In genomic region chr12:110863161-110863560, GRCh38 we compare ENCODE assay signal across 1 cellular context.
TF ChIP-seq lines count a peak whose summit lies in the region.

No MANE protein-coding gene starts in this region.

TF ChIP-seq in H1, 55 proteins besides CTCF, POLR2A, EP300 and RAD21 (continued from another document):
- TF ChIP-seq CTBP2 (IDR thresholded peaks at IDR 0.05; ENCODE audit: borderline replicate concordance, insufficient read depth, insufficient read length, low read length) (no peak), KDM5A (IDR thresholded peaks at IDR 0.05; ENCODE audit: low read length) (no peak), EZH2 (IDR thresholded peaks at IDR 0.05; ENCODE audit: low read depth, low read length, severe bottlenecking) (no peak), SP4 (IDR thresholded peaks at IDR 0.05; ENCODE audit: low read length) (no peak), KDM4A (IDR thresholded peaks at IDR 0.05; ENCODE audit: low read depth, low read length, severe bottlenecking) (no peak), CHD7 (IDR thresholded peaks at IDR 0.05; ENCODE audit: insufficient replicate concordance, low read length) (no peak), GABPA (IDR thresholded peaks at IDR 0.05; ENCODE audit: borderline replicate concordance, insufficient read depth, low read length) (no peak), SRF (IDR thresholded peaks at IDR 0.05; ENCODE audit: low read depth, low read length) (no peak), EGR1 (IDR thresholded peaks at IDR 0.05; ENCODE audit: borderline replicate concordance, low read depth, low read length) (no peak), POU5F1 (IDR thresholded peaks at IDR 0.05; ENCODE audit: low read depth, low read length) (no peak), GTF2F1 (IDR thresholded peaks at IDR 0.05; ENCODE audit: borderline replicate concordance, low read depth, low read length) (no peak), TEAD4 (IDR thresholded peaks at IDR 0.05; ENCODE audit: low read depth, low read length) (no peak)
- TF ChIP-seq, protein P1, sequence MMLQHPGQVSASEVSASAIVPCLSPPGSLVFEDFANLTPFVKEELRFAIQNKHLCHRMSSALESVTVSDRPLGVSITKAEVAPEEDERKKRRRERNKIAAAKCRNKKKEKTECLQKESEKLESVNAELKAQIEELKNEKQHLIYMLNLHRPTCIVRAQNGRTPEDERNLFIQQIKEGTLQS (IDR thresholded peaks at IDR 0.05; ENCODE audit: insufficient read depth, low read depth, low read length), result no peak
